Comparison of ENCODE assay signal across 18 cellular contexts in genomic region chr17:33962857-33963655, GRCh38.
DNase-seq lines count a peak whose midpoint lies in the region; ATAC-seq, FAIRE-seq and TF ChIP-seq lines count a peak whose summit lies in the region.
"Had no signal": no experiment of that assay in that cellular context is flagged by ENCODE, and none has a peak within 500 bp of the region (broad histone marks: within the 10 kb centered on the region; RNA-seq: fewer than 3 reads in every experiment).

No MANE protein-coding gene starts in this region.

- H4K8ac ChIP-seq in mesenchymal stem cell (ENCODE audit: low read length): no peak overlapping the region

- peak overlapping the region in 1 of 2 donors; percentile 28 for H3K4me3 Mint-ChIP-seq in CD14-positive monocyte
- H3K4me3 Mint-ChIP-seq: activated T-helper 17 cell treated with anti-CD3 and anti-CD28 coated beads, Interleukin-2, amount 50 U/mL, for 72 hours; H9 had no signal

- no peak for TF ChIP-seq POLR2A in GM12891 (IDR thresholded peaks at IDR 0.05; ENCODE audit: low read depth, low read length)
- TF ChIP-seq POLR2A in GM12878 (IDR thresholded peaks at IDR 0.05; ENCODE audit: low read depth, low read length): no peak

- peaks cover 50% of the 10 kb centered on the region for H3K4me1 Mint-ChIP-seq in CD14-positive monocyte

- no peak for TF ChIP-seq EP300 in GM12878 (IDR thresholded peaks at IDR 0.05; ENCODE audit: borderline replicate concordance in 1 of 2, control insufficient read depth in 1 of 2, low read depth in 2 of 2, low read length in 2 of 2)

- H2AFZ ChIP-seq in GM12878 (ENCODE audit: control insufficient read depth, low read depth, low read length) (no peak overlapping the region; the same call in 1 of the 2 replicates), mesenchymal stem cell (ENCODE audit: low read depth, low read length) (no peak overlapping the region)

- H3K9ac ChIP-seq in GM12878 (ENCODE audit: control insufficient read depth, insufficient read depth, low read length): no peak overlapping the region
- no peak overlapping the region for H3K9ac ChIP-seq in mesenchymal stem cell (ENCODE audit: low read length)

- H3K4me2 ChIP-seq in GM12878 (ENCODE audit: control insufficient read depth, insufficient read depth) (peak overlapping the region; percentile 53), mesenchymal stem cell (ENCODE audit: low read length, poor library complexity, severe bottlenecking) (no peak overlapping the region)

- H3K9me3 ChIP-seq in GM12878 (replicated peaks; ENCODE audit: control insufficient read depth, insufficient read depth, low read length) (peaks cover 3% of the 10 kb centered on the region; the same call in 1 of the 3 replicates), mesenchymal stem cell (ENCODE audit: control insufficient read depth, low read length) (peaks cover 9% of the 10 kb centered on the region)
- H3K9me3 ChIP-seq: thoracic aorta had no signal

- H3K27me3 Mint-ChIP-seq in CD14-positive monocyte (ENCODE audit: low read depth in 3 of 3): peaks cover 4 to 6% (median 4%) of the 10 kb centered on the region in 3 donors

- no peak overlapping the region for H4K91ac ChIP-seq in mesenchymal stem cell (ENCODE audit: low read length)

- no peak overlapping the region for H3K4ac ChIP-seq in mesenchymal stem cell (ENCODE audit: low read depth in 1 of 2, low read length in 2 of 2)

- peak overlapping the region; percentile 27 for H3K27ac ChIP-seq in GM12878 (ENCODE audit: control insufficient read depth, insufficient read depth)
- no peak overlapping the region for H3K27ac ChIP-seq in mesenchymal stem cell (ENCODE audit: low read length, poor library complexity, severe bottlenecking)
- H3K27ac ChIP-seq: Peyer's patch, thoracic aorta had no signal

- TF ChIP-seq CTCF in CD14-positive monocyte (IDR thresholded peaks at IDR 0.05) (no peak), GM12878 (IDR thresholded peaks at IDR 0.05 in 2 of 3, conservative IDR thresholded peaks at IDR 0.05 in 1 of 3; ENCODE audit: control insufficient read depth in 2 of 3, extremely low read depth in 1 of 3, insufficient read depth in 1 of 3, low read depth in 3 of 3, low read length in 3 of 3) (no peak)

- H3K18ac ChIP-seq in mesenchymal stem cell (ENCODE audit: low read depth in 1 of 2, low read length in 2 of 2): no peak overlapping the region

- POLR2A ChIA-PET in GM12878 (lab: Charles Lee): interaction anchor here (1.1 kb wide), 1 partner anchor 14 kb away, joined by 3 read pairs; no protein-coding TSS in a partner anchor

- DNase-seq in CD14-positive monocyte (ENCODE audit: low spot score) (no peak), GM12891 (ENCODE audit: insufficient read length, low spot score) (peak; percentile 10), KG1 (lab: John Stamatoyannopoulos, UW) (peak; percentile 61), GM12878 (ENCODE audit: low read depth, low spot score) (peak; percentile 39), left lobe of liver (ENCODE audit: low spot score) (no peak), mesenchymal stem cell (no peak), inferior parietal cortex (ENCODE audit: extremely low spot score) (no peak)
- DNase-seq: activated CD4-positive, CD25-positive, alpha-beta regulatory T cell; amniotic stem cell; DMS153; H9; NCI-H2081; NCI-H524 treated with DMSO at 0.1 percent for 48 hours; Peyer's patch; stimulated activated CD4-positive, alpha-beta T cell treated with anti-CD3 and anti-CD28 coated beads, Interleukin-4, amount 100 ng/mL, for 1 hour; stimulated activated CD8-positive, alpha-beta memory T cell treated with anti-CD3 and anti-CD28 coated beads, Interleukin-4, amount 100 ng/mL, for 48 hours had no signal

- no TSS peak for BruUV-seq in GM12878 (replicated peaks; lab: Mats Ljungman, UMichigan)

- intact Hi-C loops in CD14-positive monocyte (cut with micrococcal nuclease) (no loop called here), GM12878 (cut with micrococcal nuclease; ENCODE audit: unreplicated experiment) (loop anchor here (10.0 kb wide), 1 partner anchor 412 kb away; no protein-coding TSS in a partner anchor)

- SMC1A ChIA-PET in GM12878 (lab: Charles Lee; ENCODE audit: uncharacterized antibody, unreplicated experiment): interaction anchor here (0.5 to 1.4 kb wide), 5 partner anchors 9 to 184 kb away, joined by 3 to 4 read pairs (median 3); no protein-coding TSS in a partner anchor

- H3K27me3 ChIP-seq in GM12878 (replicated peaks in 1 of 2; ENCODE audit: control insufficient read depth in 2 of 2, insufficient read depth in 2 of 2, low read length in 1 of 2) (no peaks in the 10 kb centered on the region), mesenchymal stem cell (ENCODE audit: control insufficient read depth in 1 of 2, insufficient read depth in 1 of 2, low read length in 2 of 2) (peaks cover 0 to 5% of the 10 kb centered on the region in 2 experiments)
- H3K27me3 ChIP-seq: Peyer's patch had no signal

- RAD21 ChIA-PET in GM12878 (lab: Charles Lee; ENCODE audit: unreplicated experiment): no interaction called here

- H2BK120ac ChIP-seq in mesenchymal stem cell (ENCODE audit: low read depth, low read length): no peak overlapping the region

- H2BK15ac ChIP-seq in mesenchymal stem cell (ENCODE audit: low read depth, poor library complexity, severe bottlenecking): no peak overlapping the region

- no peak overlapping the region for H2BK12ac ChIP-seq in mesenchymal stem cell (ENCODE audit: low read length in 2 of 2)

- no peaks in the 10 kb centered on the region for H3K79me2 ChIP-seq in GM12878 (ENCODE audit: control insufficient read depth, insufficient read depth, low read length)

- no peak overlapping the region for H3K4me3 ChIP-seq in GM12878
- H3K4me3 ChIP-seq in mesenchymal stem cell (ENCODE audit: insufficient read depth in 1 of 2, low read depth in 1 of 2, low read length in 2 of 2): no peak overlapping the region
- H3K4me3 ChIP-seq: Peyer's patch, thoracic aorta had no signal

- FAIRE-seq in GM12891 (lab: Jason Lieb, UNC) (peak; percentile 66), GM12878 (lab: Jason Lieb, UNC) (no peak)

- H3K4me1 ChIP-seq in GM12878 (ENCODE audit: control insufficient read depth, insufficient read depth, low read length) (peaks cover 32% of the 10 kb centered on the region), mesenchymal stem cell (ENCODE audit: control insufficient read depth, insufficient read depth, low read depth, low read length) (no peaks in the 10 kb centered on the region)
- H3K4me1 ChIP-seq: Peyer's patch had no signal

- no peak overlapping the region for H3K14ac ChIP-seq in mesenchymal stem cell (ENCODE audit: low read length in 2 of 2)

- H2BK5ac ChIP-seq in mesenchymal stem cell (ENCODE audit: low read depth, low read length, poor library complexity, severe bottlenecking): no peak overlapping the region

- H3K36me3 ChIP-seq in GM12878 (ENCODE audit: control insufficient read depth in 2 of 2, insufficient read depth in 2 of 2, low read length in 1 of 2) (no peaks in the 10 kb centered on the region), mesenchymal stem cell (ENCODE audit: control insufficient read depth in 1 of 2, insufficient read depth in 2 of 2, low read depth in 1 of 2, low read length in 2 of 2) (no peaks in the 10 kb centered on the region)
- H3K36me3 ChIP-seq: Peyer's patch, thoracic aorta had no signal

- WGBS in GM12878 (ENCODE audit: insufficient coverage, insufficient replicate concordance, low lambda C conversion rate, missing lambda C conversion rate): 9% methylated on average over 7 of the region's 7 CpGs
- 70% methylated on average over 4 of the region's 7 CpGs for WGBS in mesenchymal stem cell

- H3K79me1 ChIP-seq in mesenchymal stem cell (replicated peaks; ENCODE audit: low read length, poor library complexity, severe bottlenecking): no peaks in the 10 kb centered on the region

- peak overlapping the region in 6 of 7 donors; percentile 11 to 77 (median 58) for H3K27ac Mint-ChIP-seq in CD14-positive monocyte
- H3K27ac Mint-ChIP-seq: H9 had no signal

- no peak overlapping the region for H2AK5ac ChIP-seq in mesenchymal stem cell (ENCODE audit: low read length, severe bottlenecking)

- CTCF ChIA-PET in GM12878 (lab: Yijun Ruan, JAX): interaction anchor here (1.6 kb wide), 2 partner anchors 8 to 184 kb away, joined by 4 to 5 read pairs; no protein-coding TSS in a partner anchor

- ATAC-seq in GM12878: peak; percentile 27
- ATAC-seq in left lobe of liver: no peak
- ATAC-seq: activated T-helper 17 cell treated with anti-CD3 and anti-CD28 coated beads, Interleukin-2, amount 50 U/mL, for 72 hours had no signal

- H3K23ac ChIP-seq in mesenchymal stem cell (ENCODE audit: low read length in 2 of 2): no peak overlapping the region

- no peaks in the 10 kb centered on the region for H3K36me3 Mint-ChIP-seq in CD14-positive monocyte

- no peaks in the 10 kb centered on the region for H4K20me1 ChIP-seq in GM12878 (ENCODE audit: control insufficient read depth, insufficient read depth)

- peaks cover 6 to 23% (median 13%) of the 10 kb centered on the region in 7 donors for H3K9me3 Mint-ChIP-seq in CD14-positive monocyte

- TF ChIP-seq RAD21 in GM12878 (IDR thresholded peaks at IDR 0.05; ENCODE audit: insufficient read depth, low read depth, low read length): no peak

- in situ Hi-C loops in GM12878 (cut with MboI): no loop called here

TF ChIP-seq in GM12891, 5 proteins besides CTCF, POLR2A, EP300 and RAD21:
- TF ChIP-seq POU2F2 (IDR thresholded peaks at IDR 0.05; ENCODE audit: low read depth, low read length): no peak
- peak; percentile 77 for TF ChIP-seq SPI1 (IDR thresholded peaks at IDR 0.05; ENCODE audit: low read depth, low read length)
TF ChIP-seq in GM12891: peak in this region for 1.

TF ChIP-seq in GM12878, 131 proteins besides CTCF, POLR2A, EP300 and RAD21:
- TF ChIP-seq SPI1 (IDR thresholded peaks at IDR 0.05; ENCODE audit: borderline replicate concordance, insufficient read depth, low read depth, low read length): peak; percentile 66
- no peak for TF ChIP-seq ATF7 (IDR thresholded peaks at IDR 0.05; ENCODE audit: low read depth)
TF ChIP-seq in GM12878: peak in this region for 1.

Comparison
In these comparisons a context has a peak if more than half of its experiments do, and no peak if none do; other contexts are left out.
1. DNase-seq: peak in GM12891 (single experiment), KG1 (single experiment) and GM12878 (single experiment); none in CD14-positive monocyte (single experiment), left lobe of liver (single experiment), mesenchymal stem cell (single experiment) and inferior parietal cortex (single experiment).